Comparison of ENCODE assay signal across 8 cellular contexts in the genomic region with DNA sequence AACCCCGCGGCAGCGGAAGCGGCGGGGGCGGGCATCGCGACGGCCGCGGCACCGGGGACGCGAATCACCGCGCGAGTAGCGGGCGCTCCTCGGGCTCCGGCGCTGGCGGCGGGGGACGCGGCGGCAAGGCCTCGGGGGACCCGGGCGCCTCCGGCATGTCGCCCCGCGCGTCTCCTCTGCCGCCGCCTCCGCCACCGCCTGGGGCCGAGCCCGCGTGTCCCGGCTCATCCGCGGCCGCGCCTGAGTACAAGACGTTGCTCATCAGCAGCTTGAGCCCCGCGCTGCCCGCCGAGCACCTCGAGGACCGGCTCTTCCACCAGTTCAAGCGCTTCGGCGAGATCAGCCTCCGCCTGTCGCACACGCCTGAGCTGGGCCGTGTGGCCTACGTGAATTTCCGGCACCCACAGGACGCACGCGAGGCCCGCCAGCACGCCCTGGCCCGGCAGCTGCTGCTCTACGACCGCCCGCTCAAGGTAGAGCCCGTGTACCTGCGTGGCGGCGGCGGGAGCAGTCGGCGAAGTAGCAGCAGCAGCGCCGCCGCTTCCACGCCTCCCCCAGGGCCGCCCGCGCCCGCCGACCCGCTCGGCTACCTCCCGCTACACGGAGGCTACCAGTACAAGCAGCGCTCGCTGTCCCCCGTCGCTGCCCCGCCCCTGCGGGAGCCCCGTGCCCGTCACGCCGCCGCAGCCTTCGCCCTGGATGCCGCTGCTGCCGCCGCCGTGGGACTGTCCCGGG. TPM values are rescaled to one million over a fixed set of nuclear protein-coding genes. Genes with fewer than 3 reads are reported as not detected.
DNase-seq lines count a peak whose midpoint lies in the region; ATAC-seq and TF ChIP-seq lines count a peak whose summit lies in the region.

No MANE protein-coding gene starts in this region.

- no peaks in the 10 kb centered on the region for H3K9me3 Mint-ChIP-seq in stimulated activated naive B cell treated with anti-CD40 and anti-IgM and Interleukin-4, amounts not matched to agents 10 μg/mL and 1 μg/mL and 100 μg/mL, for 72 hours

- H3K27me3 ChIP-seq in WERI-Rb-1 (ENCODE audit: insufficient read depth, low read depth, severe bottlenecking), result no peaks in the 10 kb centered on the region
- no peaks in the 10 kb centered on the region for H3K27me3 ChIP-seq in left lung

- no peaks in the 10 kb centered on the region for H3K27me3 Mint-ChIP-seq in stimulated activated naive B cell treated with anti-CD40 and anti-IgM and Interleukin-4, amounts not matched to agents 10 μg/mL and 1 μg/mL and 100 μg/mL, for 72 hours

- H3K4me3 ChIP-seq in WERI-Rb-1 (ENCODE audit: low read depth, low read length), result peak overlapping the region; percentile 60
- H3K4me3 ChIP-seq in left lung, result peak overlapping the region; percentile 70 to 72

- H3K36me3 Mint-ChIP-seq in stimulated activated naive B cell treated with anti-CD40 and anti-IgM and Interleukin-4, amounts not matched to agents 10 μg/mL and 1 μg/mL and 100 μg/mL, for 72 hours, result peaks cover 37 to 60% of the 10 kb centered on the region in 2 donors

- H3K9me3 ChIP-seq in WERI-Rb-1 (ENCODE audit: severe bottlenecking) (no peaks in the 10 kb centered on the region), left lung (no peaks in the 10 kb centered on the region)

- peaks cover 39 to 91% of the 10 kb centered on the region in 2 donors for H3K4me1 ChIP-seq in left lung

- H3K27ac ChIP-seq in WERI-Rb-1 (peak overlapping the region; percentile 94), cingulate gyrus (ENCODE audit: low read depth, low read length) (peak overlapping the region; percentile 48), left lung (peak overlapping the region; percentile 79 to 88)

- H3K4me1 Mint-ChIP-seq in stimulated activated naive B cell treated with anti-CD40 and anti-IgM and Interleukin-4, amounts not matched to agents 10 μg/mL and 1 μg/mL and 100 μg/mL, for 72 hours, result peaks cover 55 to 85% of the 10 kb centered on the region in 2 donors

- peak overlapping the region; percentile 86 to 87 for H3K4me3 Mint-ChIP-seq in stimulated activated naive B cell treated with anti-CD40 and anti-IgM and Interleukin-4, amounts not matched to agents 10 μg/mL and 1 μg/mL and 100 μg/mL, for 72 hours

- H3K27ac Mint-ChIP-seq in stimulated activated naive B cell treated with anti-CD40 and anti-IgM and Interleukin-4, amounts not matched to agents 10 μg/mL and 1 μg/mL and 100 μg/mL, for 72 hours, result peak overlapping the region; percentile 93

- H3K36me3 ChIP-seq in WERI-Rb-1 (peaks cover 89% of the 10 kb centered on the region), left lung (peaks cover 4 to 85% of the 10 kb centered on the region in 2 donors)

- DNase-seq in NCI-H748 (lab: John Stamatoyannopoulos, UW; ENCODE audit: unreplicated experiment) (peak; percentile 30), NCI-H748 treated with DMSO at 0.1 percent for 48 hours (lab: John Stamatoyannopoulos, UW) (no peak), WERI-Rb-1 (no peak), left lung (peak in 1 of 2 donors; percentile 89), pons (ENCODE audit: low spot score) (no peak)
- peak; percentile 29 for DNase-seq in stimulated activated naive B cell treated with anti-CD40 and anti-IgM and Interleukin-4, amounts not matched to agents 10 μg/mL and 1 μg/mL and 100 μg/mL, for 72 hours

- intact Hi-C loops in left lung (cut with DNase I), result no loop called here

- peak; percentile 13 for ATAC-seq in HG03095 (IDR thresholded peaks at IDR 0.05; ENCODE audit: unreplicated experiment)
- no peak for ATAC-seq in left lung
- peak; percentile 14 to 33 for ATAC-seq in stimulated activated naive B cell treated with anti-CD40 and anti-IgM and Interleukin-4, amounts not matched to agents 10 μg/mL and 1 μg/mL and 100 μg/mL, for 72 hours (replicated peaks)

- TF ChIP-seq CTCF in WERI-Rb-1 (IDR thresholded peaks at IDR 0.05; ENCODE audit: low read depth, low read length) (no peak), left lung (IDR thresholded peaks at IDR 0.05) (no peak)

RNA-seq across cellular contexts. Expression of gene RBM15B, which starts 0.6 kb away (rescaled TPM):
- 10 to 100 TPM; 25.2 to 26.9 TPM for total RNA-seq in left lung

RNA-seq across cellular contexts. Expression of gene MANF, which starts 6.6 kb away (rescaled TPM):
- total RNA-seq in left lung, result 100 to 1,000 TPM; 109 to 187 TPM

Comparison
In these comparisons a context has a peak if more than half of its experiments do, and no peak if none do; other contexts are left out.
1. DNase-seq: peak in NCI-H748 (single experiment) and stimulated activated naive B cell treated with anti-CD40 and anti-IgM and Interleukin-4, amounts not matched to agents 10 μg/mL and 1 μg/mL and 100 μg/mL, for 72 hours (single experiment); none in NCI-H748 treated with DMSO at 0.1 percent for 48 hours (single experiment), WERI-Rb-1 (single experiment) and pons (single experiment).
2. Peak in every context shown above with its lines, with median percentiles within 50 percentile points of each other: H3K27ac ChIP-seq.